In the genomic region with DNA sequence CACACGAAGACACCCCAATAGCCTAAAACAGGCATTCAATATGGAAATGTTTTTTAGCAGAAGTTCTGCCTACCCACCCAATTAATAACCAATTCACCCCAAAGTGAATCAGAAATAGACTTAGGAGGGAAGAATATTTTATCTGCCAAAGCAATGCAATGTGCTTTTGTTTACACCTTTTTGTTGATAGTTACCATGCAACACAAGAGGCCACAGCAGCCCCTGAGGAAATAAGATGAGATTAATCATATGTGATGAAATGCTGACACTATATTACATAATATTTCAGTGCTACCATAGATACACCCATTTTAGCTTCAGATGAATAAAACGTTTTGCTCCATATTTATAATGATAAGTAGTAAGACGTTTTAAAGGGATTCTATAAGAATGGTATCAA, we compare ENCODE assay signal across 16 cellular contexts.
DNase-seq lines count a peak whose midpoint lies in the region; ATAC-seq and TF ChIP-seq lines count a peak whose summit lies in the region.
"Had no signal": no experiment of that assay in that cellular context is flagged by ENCODE, and none has a peak within 500 bp of the region (broad histone marks: within the 10 kb centered on the region; RNA-seq: fewer than 3 reads in every experiment).

No MANE protein-coding gene starts in this region.

- no peak overlapping the region for H3K4me3 ChIP-seq in A673 (ENCODE audit: low read depth, low read length, poor library complexity, severe bottlenecking)
- H3K4me3 ChIP-seq in SK-N-MC = peak overlapping the region; percentile 6
- H3K4me3 ChIP-seq: ascending aorta, thoracic aorta had no signal

- no TSS peak for BruUV-seq in A673 (replicated peaks; lab: Mats Ljungman, UMichigan)

- CTCF ChIA-PET in A673 (lab: Charles Lee) = interaction anchor here (1.2 kb wide), 1 partner anchor 59 kb away, joined by 4 read pairs; no protein-coding TSS in a partner anchor

- peak; percentile 49 for DNase-seq in A673 (ENCODE audit: low spot score)
- peak; percentile 25 for DNase-seq in HFFc6
- peak; percentile 26 for DNase-seq in SK-N-MC (ENCODE audit: low read depth, low spot score)
- DNase-seq in fibroblast of the conjunctiva (ENCODE audit: low read depth) = peak; percentile 20
- DNase-seq in NCI-H2107 treated with DMSO at 0.1 percent for 48 hours (lab: John Stamatoyannopoulos, UW; ENCODE audit: unreplicated experiment) = no peak
- DNase-seq in activated T-cell treated with anti-CD3 and anti-CD28 coated beads, Interleukin-2, amount 50 U/mL, for 24 hours = no peak
- no peak for DNase-seq in NCI-H1092 treated with DMSO at 0.1 percent for 48 hours (lab: John Stamatoyannopoulos, UW)
- DNase-seq: activated CD4-positive, alpha-beta T cell treated with anti-CD3 and anti-CD28 coated beads, Interleukin-2, amount 50 U/mL, for 4 hours; GDM1; NCI-H1417; NCI-H510A had no signal

- H3K9me3 Mint-ChIP-seq in HFFc6 = no peaks in the 10 kb centered on the region
- peaks cover 6% of the 10 kb centered on the region for H3K9me3 Mint-ChIP-seq in activated T-cell treated with anti-CD3 and anti-CD28 coated beads, Interleukin-2, amount 50 U/mL, for 24 hours
- H3K9me3 Mint-ChIP-seq: activated T-helper 2 cell treated with anti-CD3 and anti-CD28 coated beads, Interferon-gamma antibody, Interleukin-2, Interleukin-4, amounts not matched to agents 10 μg/mL and 5 μg/mL and 100 μg/mL, durations not matched to agents 14 hours and 24 hours and 36 hours had no signal

- H3K4me3 Mint-ChIP-seq in HFFc6 = no peak overlapping the region
- H3K4me3 Mint-ChIP-seq in activated T-cell treated with anti-CD3 and anti-CD28 coated beads, Interleukin-2, amount 50 U/mL, for 24 hours = no peak overlapping the region

- peaks cover 18% of the 10 kb centered on the region for H3K4me1 Mint-ChIP-seq in HFFc6 (ENCODE audit: low read depth)
- H3K4me1 Mint-ChIP-seq in activated T-cell treated with anti-CD3 and anti-CD28 coated beads, Interleukin-2, amount 50 U/mL, for 24 hours (ENCODE audit: low read depth) = no peaks in the 10 kb centered on the region

- no peaks in the 10 kb centered on the region for H3K36me3 Mint-ChIP-seq in HFFc6 (ENCODE audit: low read depth)
- no peaks in the 10 kb centered on the region for H3K36me3 Mint-ChIP-seq in activated T-cell treated with anti-CD3 and anti-CD28 coated beads, Interleukin-2, amount 50 U/mL, for 24 hours (ENCODE audit: low read depth)

- H3K36me3 ChIP-seq in A673 (ENCODE audit: insufficient read depth, low read length, poor library complexity, severe bottlenecking) (no peaks in the 10 kb centered on the region), SK-N-MC (ENCODE audit: insufficient read depth, low read length) (no peaks in the 10 kb centered on the region)
- H3K36me3 ChIP-seq: ascending aorta, thoracic aorta had no signal

- H3K9me3 ChIP-seq in A673 (ENCODE audit: low read depth, low read length, poor library complexity, severe bottlenecking) (no peaks in the 10 kb centered on the region), SK-N-MC (ENCODE audit: low read depth, low read length) (no peaks in the 10 kb centered on the region)
- H3K9me3 ChIP-seq: ascending aorta, thoracic aorta had no signal

- intact Hi-C loops in A673 (cut with micrococcal nuclease; ENCODE audit: unreplicated experiment) = no loop called here

- no peak for ATAC-seq in GM19395 (IDR thresholded peaks at IDR 0.05; ENCODE audit: unreplicated experiment)

- POLR2A ChIA-PET in A673 (lab: Charles Lee; ENCODE audit: low non-redundant PET) = no interaction called here

- no peaks in the 10 kb centered on the region for H3K27me3 Mint-ChIP-seq in HFFc6 (ENCODE audit: insufficient read depth)
- no peaks in the 10 kb centered on the region for H3K27me3 Mint-ChIP-seq in activated T-cell treated with anti-CD3 and anti-CD28 coated beads, Interleukin-2, amount 50 U/mL, for 24 hours
- H3K27me3 Mint-ChIP-seq: progenitor cell of endocrine pancreas had no signal

- H3K27ac ChIP-seq in A673 (ENCODE audit: low read depth, low read length, poor library complexity, severe bottlenecking) (peak overlapping the region; percentile 35), SK-N-MC (peak overlapping the region; percentile 81)
- H3K27ac ChIP-seq: ascending aorta, thoracic aorta had no signal

- H3K4me1 ChIP-seq in A673 (ENCODE audit: insufficient read depth, low read length, poor library complexity, severe bottlenecking) = peaks cover 16% of the 10 kb centered on the region
- H3K4me1 ChIP-seq: ascending aorta had no signal

- H3K9ac ChIP-seq in SK-N-MC (ENCODE audit: insufficient read length) = no peak overlapping the region

- TF ChIP-seq CTCF in A673 (conservative IDR thresholded peaks at IDR 0.05; ENCODE audit: low read depth, low read length) (no peak), HFFc6 (IDR thresholded peaks at IDR 0.05) (no peak)

- no peak overlapping the region for H3K27ac Mint-ChIP-seq in HFFc6
- no peak overlapping the region for H3K27ac Mint-ChIP-seq in activated T-cell treated with anti-CD3 and anti-CD28 coated beads, Interleukin-2, amount 50 U/mL, for 24 hours
- H3K27ac Mint-ChIP-seq: activated T-helper 2 cell treated with anti-CD3 and anti-CD28 coated beads, Interferon-gamma antibody, Interleukin-2, Interleukin-4, amounts not matched to agents 10 μg/mL and 5 μg/mL and 100 μg/mL, durations not matched to agents 14 hours and 24 hours and 36 hours; progenitor cell of endocrine pancreas had no signal

- no peaks in the 10 kb centered on the region for H3K27me3 ChIP-seq in A673 (replicated peaks; ENCODE audit: insufficient read depth, low read depth, low read length, poor library complexity)
- H3K27me3 ChIP-seq: ascending aorta had no signal

Comparison
In these comparisons a context has a peak if more than half of its experiments do, and no peak if none do; other contexts are left out.
1. DNase-seq: peak in A673 (single experiment), HFFc6 (single experiment), SK-N-MC (single experiment) and fibroblast of the conjunctiva (single experiment); none in NCI-H2107 treated with DMSO at 0.1 percent for 48 hours (single experiment), activated T-cell treated with anti-CD3 and anti-CD28 coated beads, Interleukin-2, amount 50 U/mL, for 24 hours (single experiment) and NCI-H1092 treated with DMSO at 0.1 percent for 48 hours (single experiment).